13 cellular contexts compared by ENCODE assay signal in the genomic region with DNA sequence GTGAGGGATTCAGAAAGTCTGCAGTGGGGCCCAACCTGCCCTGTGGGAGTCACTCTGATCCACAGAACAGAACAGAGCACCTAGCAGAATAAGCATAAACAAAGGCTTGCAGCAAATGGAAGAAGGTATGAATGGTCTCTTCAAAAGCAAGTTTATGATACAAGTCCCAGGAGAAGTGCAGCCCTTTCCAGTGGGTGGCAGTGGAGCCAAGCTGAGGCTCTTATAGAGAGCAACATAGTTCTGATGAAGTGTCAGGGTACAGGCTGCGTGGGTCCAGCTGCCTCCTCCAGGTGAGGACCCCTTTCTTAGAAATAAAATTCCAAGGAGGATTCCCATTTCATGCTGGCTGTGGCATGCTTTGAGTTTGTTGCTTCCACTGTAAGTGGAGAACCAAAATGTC.
DNase-seq lines count a peak whose midpoint lies in the region; ATAC-seq and TF ChIP-seq lines count a peak whose summit lies in the region.
"Had no signal": no experiment of that assay in that cellular context is flagged by ENCODE, and none has a peak within 500 bp of the region (broad histone marks: within the 10 kb centered on the region; RNA-seq: fewer than 3 reads in every experiment).

No MANE protein-coding gene starts in this region.

- no peaks in the 10 kb centered on the region for H3K4me1 ChIP-seq in A673 (ENCODE audit: insufficient read depth, low read length, poor library complexity, severe bottlenecking)
- no peaks in the 10 kb centered on the region for H3K4me1 ChIP-seq in psoas muscle
- H3K4me1 ChIP-seq: Caco-2, HAP-1 had no signal

- H3K4me3 ChIP-seq in brain microvascular endothelial cell (ENCODE audit: low read depth, low read length) = no peak overlapping the region
- H3K4me3 ChIP-seq in A673 (ENCODE audit: low read depth, low read length, poor library complexity, severe bottlenecking) = no peak overlapping the region
- H3K4me3 ChIP-seq in psoas muscle = no peak overlapping the region
- H3K4me3 ChIP-seq: GM23248, HAP-1 had no signal

- in situ Hi-C loops in brain microvascular endothelial cell (cut with HindIII; ENCODE audit: low pct_ligation_motif_present, low sequenced_read_pairs) = no loop called here

- intact Hi-C loops in A673 (cut with micrococcal nuclease; ENCODE audit: unreplicated experiment) = no loop called here
- intact Hi-C loops in psoas muscle (cut with DNase I) = no loop called here

- BruUV-seq in A673 (replicated peaks; lab: Mats Ljungman, UMichigan) = no TSS peak

- ATAC-seq in psoas muscle = no peak

- 55 to 100% (median 74%) methylated on average over 1 of the region's 1 CpG for WGBS in psoas muscle, 3 donors

- CTCF ChIA-PET in A673 (lab: Charles Lee) = no interaction called here

- POLR2A ChIA-PET in A673 (lab: Charles Lee; ENCODE audit: low non-redundant PET) = no interaction called here

- H3K36me3 ChIP-seq in brain microvascular endothelial cell (replicated peaks) (no peaks in the 10 kb centered on the region), A673 (ENCODE audit: insufficient read depth, low read length, poor library complexity, severe bottlenecking) (no peaks in the 10 kb centered on the region), psoas muscle (ENCODE audit: insufficient read depth in 1 of 2, low read depth in 1 of 2) (no peaks in the 10 kb centered on the region)
- H3K36me3 ChIP-seq: HAP-1 had no signal

- DNase-seq in Kasumi-1 (lab: John Stamatoyannopoulos, UW) (peak; percentile 0 to 6), NCI-H69 (lab: John Stamatoyannopoulos, UW) (peak; percentile 6), brain microvascular endothelial cell (no peak), A673 (ENCODE audit: low spot score) (no peak), epidermal melanocyte (ENCODE audit: insufficient read length, low spot score) (no peak), psoas muscle (no peak)
- DNase-seq: ACHN; AML-193; Caco-2; CD4-positive, alpha-beta T cell; GM23248 had no signal

- H3K27ac ChIP-seq in brain microvascular endothelial cell = no peak overlapping the region
- H3K27ac ChIP-seq in A673 (ENCODE audit: low read depth, low read length, poor library complexity, severe bottlenecking) = no peak overlapping the region
- H3K27ac ChIP-seq in psoas muscle = no peak overlapping the region
- H3K27ac ChIP-seq: C4-2B, GM23248 had no signal

- no peaks in the 10 kb centered on the region for H3K9me3 ChIP-seq in A673 (ENCODE audit: low read depth, low read length, poor library complexity, severe bottlenecking)
- H3K9me3 ChIP-seq in psoas muscle = no peaks in the 10 kb centered on the region
- H3K9me3 ChIP-seq: Caco-2, HAP-1 had no signal

- TF ChIP-seq CTCF in brain microvascular endothelial cell (IDR thresholded peaks at IDR 0.05; ENCODE audit: low read depth, low read length, missing control alignments) (peak; percentile 10), A673 (conservative IDR thresholded peaks at IDR 0.05; ENCODE audit: low read depth, low read length) (no peak), psoas muscle (IDR thresholded peaks at IDR 0.05) (no peak)

- H3K27me3 ChIP-seq in brain microvascular endothelial cell (replicated peaks) (no peaks in the 10 kb centered on the region), A673 (replicated peaks; ENCODE audit: insufficient read depth, low read depth, low read length, poor library complexity) (peaks cover 19% of the 10 kb centered on the region), psoas muscle (ENCODE audit: insufficient read depth in 3 of 3, low read length in 2 of 3) (peaks cover 0 to 32% (median 2%) of the 10 kb centered on the region in 3 donors)

Comparison
In these comparisons a context has a peak if more than half of its experiments do, and no peak if none do; other contexts are left out.
1. DNase-seq: peak in Kasumi-1 (2 of 2) and NCI-H69 (single experiment); none in brain microvascular endothelial cell (single experiment), A673 (single experiment), epidermal melanocyte (single experiment) and psoas muscle (0 of 2).